16 cellular contexts compared by ENCODE assay signal in the genomic region with DNA sequence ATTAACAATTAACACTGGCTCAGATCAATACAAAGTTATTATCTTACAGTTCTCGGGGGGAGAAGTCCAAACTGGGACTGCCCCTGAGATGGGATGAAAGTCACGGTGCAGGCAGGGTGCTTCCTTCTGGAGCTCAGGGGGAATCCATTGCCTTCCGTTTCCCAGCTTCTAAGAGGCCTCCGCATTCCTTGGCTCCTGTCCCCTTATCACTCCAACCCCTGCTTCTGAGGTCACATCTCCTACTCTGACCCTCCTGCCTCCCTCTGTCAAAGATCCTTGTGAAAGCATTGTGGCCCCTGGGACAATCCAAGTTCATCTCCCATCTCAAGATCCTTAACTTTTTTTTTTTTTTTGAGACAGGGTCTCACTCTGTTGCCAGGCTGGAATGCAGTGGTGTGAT. TPM values are rescaled to one million over a fixed set of nuclear protein-coding genes. Genes with fewer than 3 reads are reported as not detected.
DNase-seq lines count a peak whose midpoint lies in the region; ATAC-seq and TF ChIP-seq lines count a peak whose summit lies in the region.
"Had no signal": no experiment of that assay in that cellular context is flagged by ENCODE, and none has a peak within 500 bp of the region (broad histone marks: within the 10 kb centered on the region; RNA-seq: fewer than 3 reads in every experiment).

No MANE protein-coding gene starts in this region.

- H3K18ac ChIP-seq in IMR-90 (ENCODE audit: low read depth, low read length), result no peak overlapping the region

- H3K4me2 ChIP-seq in IMR-90 (ENCODE audit: low read depth, low read length), result no peak overlapping the region

- no peak overlapping the region for H4K91ac ChIP-seq in IMR-90 (ENCODE audit: insufficient read depth, low read depth, low read length)

- no peak overlapping the region for H2BK15ac ChIP-seq in IMR-90 (ENCODE audit: low read depth, low read length)

- H3K9me3 Mint-ChIP-seq in mesothelial cell of epicardium (peaks cover 9% of the 10 kb centered on the region), T-cell (peaks cover 0 to 10% (median 4%) of the 10 kb centered on the region in 3 donors)
- H3K9me3 Mint-ChIP-seq in naive thymus-derived CD8-positive, alpha-beta T cell, result peaks cover 0 to 8% (median 0%) of the 10 kb centered on the region in 9 donors

- no peak overlapping the region for H3K4ac ChIP-seq in IMR-90 (ENCODE audit: low read depth, low read length)

- peaks cover 13 to 15% of the 10 kb centered on the region in 2 experiments; a peak in 3 of 4 replicates for H3K79me1 ChIP-seq in IMR-90 (ENCODE audit: low read depth in 1 of 2, low read length in 2 of 2)

- H3K9me3 ChIP-seq in IMR-90 (ENCODE audit: control insufficient read depth, insufficient read depth, low read length), result peaks cover 2% of the 10 kb centered on the region; the same call in 1 of the 2 replicates

- no peak overlapping the region for H3K9ac ChIP-seq in IMR-90 (ENCODE audit: low read depth, low read length)
- H3K9ac ChIP-seq: GM23248 had no signal

- H3K27ac ChIP-seq in IMR-90 (ENCODE audit: insufficient read depth, low read length) (no peak overlapping the region), cingulate gyrus (ENCODE audit: low read depth, low read length) (peak overlapping the region; percentile 19)
- H3K27ac ChIP-seq: C4-2B, GM23248 had no signal

- H2AK5ac ChIP-seq in IMR-90 (ENCODE audit: low read depth, low read length), result no peak overlapping the region

- peak overlapping the region; percentile 69 for H2AK9ac ChIP-seq in IMR-90 (replicated peaks; ENCODE audit: low read depth, low read length, poor library complexity)

- H3K4me1 Mint-ChIP-seq in mesothelial cell of epicardium, result peaks cover 26% of the 10 kb centered on the region
- H3K4me1 Mint-ChIP-seq in T-cell, result no peaks in the 10 kb centered on the region
- peaks cover 0 to 7% (median under 1%) of the 10 kb centered on the region in 4 donors for H3K4me1 Mint-ChIP-seq in naive thymus-derived CD8-positive, alpha-beta T cell

- in situ Hi-C loops in IMR-90 (cut with MboI; ENCODE audit: low sequenced_read_pairs), result no loop called here

- H3K4me1 ChIP-seq in IMR-90 (ENCODE audit: control insufficient read depth, insufficient read depth, low read length), result peaks cover 12% of the 10 kb centered on the region

- no peak overlapping the region for H2BK120ac ChIP-seq in IMR-90 (ENCODE audit: low read depth, low read length)

- TF ChIP-seq CTCF in IMR-90 (conservative IDR thresholded peaks at IDR 0.05; ENCODE audit: low read depth, low read length) (no peak), mesothelial cell of epicardium (IDR thresholded peaks at IDR 0.05; ENCODE audit: unreplicated experiment) (no peak)

- no peaks in the 10 kb centered on the region for H3K27me3 Mint-ChIP-seq in mesothelial cell of epicardium (ENCODE audit: low read depth)
- H3K27me3 Mint-ChIP-seq in T-cell, result no peaks in the 10 kb centered on the region
- no peaks in the 10 kb centered on the region for H3K27me3 Mint-ChIP-seq in naive thymus-derived CD8-positive, alpha-beta T cell

- H3K4me3 ChIP-seq in IMR-90 (ENCODE audit: insufficient read depth, low read depth, low read length), result no peak overlapping the region
- H3K4me3 ChIP-seq: GM23248 had no signal

- intact Hi-C loops in IMR-90 (cut with micrococcal nuclease), result no loop called here

- ATAC-seq in IMR-90 (ENCODE audit: low read depth) (no peak), T-cell (replicated peaks in 1 of 4) (no peak)
- no peak for ATAC-seq in naive thymus-derived CD8-positive, alpha-beta T cell
- ATAC-seq: PC-3 had no signal

- no peak overlapping the region for H4K5ac ChIP-seq in IMR-90 (ENCODE audit: low read depth, low read length)

- dilution Hi-C loops in IMR-90 (cut with HindIII; ENCODE audit: low sequenced_read_pairs, unreplicated experiment), result no loop called here

- H3K36me3 Mint-ChIP-seq in mesothelial cell of epicardium (no peaks in the 10 kb centered on the region), T-cell (no peaks in the 10 kb centered on the region)
- no peaks in the 10 kb centered on the region for H3K36me3 Mint-ChIP-seq in naive thymus-derived CD8-positive, alpha-beta T cell

- no peak overlapping the region for H3K4me3 Mint-ChIP-seq in mesothelial cell of epicardium
- H3K4me3 Mint-ChIP-seq in T-cell, result no peak overlapping the region
- no peak overlapping the region for H3K4me3 Mint-ChIP-seq in naive thymus-derived CD8-positive, alpha-beta T cell

- no peaks in the 10 kb centered on the region for H3K36me3 ChIP-seq in IMR-90 (ENCODE audit: control insufficient read depth, insufficient read depth, low read length)

- no peak overlapping the region for H3K23ac ChIP-seq in IMR-90 (ENCODE audit: low read depth, low read length)

- H2BK20ac ChIP-seq in IMR-90 (ENCODE audit: low read depth, low read length), result no peak overlapping the region

- H4K8ac ChIP-seq in IMR-90 (ENCODE audit: low read depth in 2 of 2, low read length in 2 of 2), result no peak overlapping the region

- H3K27ac Mint-ChIP-seq in mesothelial cell of epicardium, result peak overlapping the region; percentile 28
- no peak overlapping the region for H3K27ac Mint-ChIP-seq in T-cell
- no peak overlapping the region for H3K27ac Mint-ChIP-seq in naive thymus-derived CD8-positive, alpha-beta T cell

- peak overlapping the region; percentile 23 for H2AFZ ChIP-seq in IMR-90 (replicated peaks; ENCODE audit: low read length, poor library complexity)

- CTCF ChIA-PET in IMR-90 (lab: Yijun Ruan, JAX), result no interaction called here
- CTCF ChIA-PET in T-cell (lab: Charles Lee), result interaction anchor here in 1 of 2 donors (0.5 kb wide), 1 partner anchor 67 kb away, joined by 3 read pairs; no protein-coding TSS in a partner anchor

- WGBS in IMR-90 (ENCODE audit: extremely low coverage in 2 of 2, insufficient read length in 1 of 2), 2 experiments, result 83% methylated on average over 3 of the region's 4 CpGs; no CpG with 5 or more reads in 1 of the 2 experiments

- TF ChIP-seq POLR2A in IMR-90 (IDR thresholded peaks at IDR 0.05; ENCODE audit: low read depth, low read length), result no peak

- H3K9me1 ChIP-seq in IMR-90 (ENCODE audit: insufficient read depth, low read length), result peaks cover 13% of the 10 kb centered on the region; the same call in 1 of the 2 replicates

- no peaks in the 10 kb centered on the region; the same call in 1 of the 2 replicates for H4K20me1 ChIP-seq in IMR-90 (ENCODE audit: insufficient read depth, low read length)

- peak; percentile 37 for DNase-seq in ELF-1 (ENCODE audit: low read depth, low spot score)
- no peak for DNase-seq in IMR-90
- DNase-seq in mesothelial cell of epicardium (ENCODE audit: low spot score in 2 of 2, unreplicated experiment in 2 of 2), result no peak
- DNase-seq in T-cell, result no peak
- no peak for DNase-seq in naive thymus-derived CD8-positive, alpha-beta T cell
- no peak for DNase-seq in NCI-H2107 (lab: John Stamatoyannopoulos, UW)
- no peak for DNase-seq in stimulated activated CD4-positive, alpha-beta T cell treated with anti-CD3 and anti-CD28 coated beads, Interleukin-15, amount 100 ng/mL, for 24 hours
- DNase-seq: AML-193, DMS79 treated with DMSO at 0.1 percent for 48 hours, GM23248, KBM-7, NCI-H1105, NCI-H82, PC-3 had no signal

- POLR2A ChIA-PET in IMR-90 (lab: Charles Lee; ENCODE audit: unreplicated experiment) (interaction anchor here (0.7 kb wide), 1 partner anchor 922 kb away, joined by 4 read pairs; no protein-coding TSS in a partner anchor), T-cell (lab: Charles Lee) (no interaction called here)
- POLR2A ChIA-PET in naive thymus-derived CD8-positive, alpha-beta T cell (lab: Charles Lee), result no interaction called here

- H2BK5ac ChIP-seq in IMR-90 (ENCODE audit: low read depth, low read length, poor library complexity, severe bottlenecking), result no peak overlapping the region

- H3K14ac ChIP-seq in IMR-90 (replicated peaks; ENCODE audit: low read depth, low read length), result no peak overlapping the region

- H3K27me3 ChIP-seq in IMR-90 (ENCODE audit: control insufficient read depth, insufficient read depth, low read length), result no peaks in the 10 kb centered on the region

- H3K56ac ChIP-seq in IMR-90 (ENCODE audit: extremely low read depth, insufficient read depth, low read length), result no peak overlapping the region

- BruUV-seq in IMR-90 (replicated peaks; lab: Mats Ljungman, UMichigan), result no TSS peak

- TF ChIP-seq RAD21 in IMR-90 (IDR thresholded peaks at IDR 0.05; ENCODE audit: low read length), result no peak

TF ChIP-seq in IMR-90, 13 proteins besides CTCF, POLR2A, EP300 and RAD21:
- TF ChIP-seq CHD1 (IDR thresholded peaks at IDR 0.05; ENCODE audit: low read depth, low read length) (no peak), NFE2L2 (IDR thresholded peaks at IDR 0.05; ENCODE audit: low read depth, low read length) (no peak), CEBPB (IDR thresholded peaks at IDR 0.05; ENCODE audit: low read depth, low read length) (no peak), BHLHE40 (IDR thresholded peaks at IDR 0.05; ENCODE audit: low read depth, low read length) (no peak)
- TF ChIP-seq, protein P1, sequence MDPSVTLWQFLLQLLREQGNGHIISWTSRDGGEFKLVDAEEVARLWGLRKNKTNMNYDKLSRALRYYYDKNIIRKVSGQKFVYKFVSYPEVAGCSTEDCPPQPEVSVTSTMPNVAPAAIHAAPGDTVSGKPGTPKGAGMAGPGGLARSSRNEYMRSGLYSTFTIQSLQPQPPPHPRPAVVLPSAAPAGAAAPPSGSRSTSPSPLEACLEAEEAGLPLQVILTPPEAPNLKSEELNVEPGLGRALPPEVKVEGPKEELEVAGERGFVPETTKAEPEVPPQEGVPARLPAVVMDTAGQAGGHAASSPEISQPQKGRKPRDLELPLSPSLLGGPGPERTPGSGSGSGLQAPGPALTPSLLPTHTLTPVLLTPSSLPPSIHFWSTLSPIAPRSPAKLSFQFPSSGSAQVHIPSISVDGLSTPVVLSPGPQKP (IDR thresholded peaks at IDR 0.05; ENCODE audit: borderline replicate concordance, low read depth, low read length), result no peak

RNA-seq across cellular contexts. Expression of gene SCARB1, which starts 30.8 kb away (rescaled TPM):
- total RNA-seq in IMR-90 (2012; rRNA removed), result 3.0 and 3.6 TPM in 2 replicates
- 24.8 and 27.0 TPM in 2 replicates for polyA plus RNA-seq in IMR-90 (2012; rRNA removed)
- polyA plus RNA-seq in IMR-90 (2012; cell fraction: cytosol; rRNA removed), result 20.5 and 47.8 TPM in 2 replicates
- polyA plus RNA-seq in IMR-90 (2012; cell fraction: nucleus; rRNA removed; ENCODE audit: low replicate concordance), result 36.2 and 109 TPM in 2 replicates
- 40.2 to 43.3 TPM (median 40.4 TPM) in 3 replicates for total RNA-seq in mesothelial cell of epicardium
- 1 to 10 TPM; 3.1 to 5.6 (median 4.5) TPM for total RNA-seq in T-cell
- total RNA-seq in naive thymus-derived CD8-positive, alpha-beta T cell, result 1 to 10 TPM; 4.3 to 7.2 TPM
- polyA plus RNA-seq in naive thymus-derived CD8-positive, alpha-beta T cell, result 1 to 10 TPM; 2.7 to 3.9 (median 3.1) TPM
